ENCODE assay signal across 33 cellular contexts in genomic region chr19:39205449-39205764, GRCh38. TPM values are rescaled to one million over a fixed set of nuclear protein-coding genes. Genes with fewer than 3 reads are reported as not detected.
"Had no signal": no experiment of that assay in that cellular context is flagged by ENCODE, and none has a peak within 500 bp of the region (broad histone marks: within the 10 kb centered on the region; RNA-seq: fewer than 3 reads in every experiment).

No MANE protein-coding gene starts in this region.

- FAIRE-seq: islet of Langerhans, kidney had no signal

- H2AFZ ChIP-seq: parathyroid adenoma had no signal

- H3K27me3 ChIP-seq: uterus had no signal

- H3K9ac ChIP-seq: parathyroid adenoma had no signal

- DNase-seq: hypothalamus; immature natural killer cell; kidney; left colon; mammary epithelial cell; mesenchymal stem cell; natural killer cell; nephron progenitor cell; psoas muscle; right lobe of liver; stimulated activated CD4-positive, alpha-beta T cell treated with anti-CD3 and anti-CD28 coated beads, Interleukin-1b, Interleukin-23, amount 100 ng/mL, for 48 hours; stimulated activated CD4-positive, alpha-beta T cell treated with anti-CD3 and anti-CD28 coated beads, Interleukin-2, amount 100 ng/mL, for 48 hours; stimulated activated CD4-positive, alpha-beta T cell treated with anti-CD3 and anti-CD28 coated beads, Interleukin-4, amount 100 ng/mL, for 4 hours; stimulated activated CD8-positive, alpha-beta memory T cell treated with anti-CD3 and anti-CD28 coated beads, Interleukin-4, amount 100 ng/mL, for 48 hours; stimulated activated naive CD4-positive, alpha-beta T cell treated with Interleukin-2 at 50 U/mL for 16 hours; stimulated activated naive CD8-positive, alpha-beta T cell treated with anti-CD3 and anti-CD28 coated beads, Interleukin-15, amount 100 ng/mL, for 72 hours; substantia nigra had no signal

- H3K4me3 ChIP-seq: left lung, lower lobe of right lung, psoas muscle, right lobe of liver, smooth muscle cell, tibial nerve, uterus had no signal

- ATAC-seq: left colon; natural killer cell; psoas muscle; right lobe of liver; stimulated activated memory B cell treated with anti-CD40 and anti-IgM and Interleukin-4, amounts not matched to agents 10 μg/mL and 1 μg/mL and 100 μg/mL, for 72 hours; stimulated activated naive CD8-positive, alpha-beta T cell treated with anti-CD3 and anti-CD28 coated beads, Interleukin-15, amount 100 ng/mL, for 72 hours had no signal

- H3K4me1 ChIP-seq: left lung, parathyroid adenoma, psoas muscle, right lobe of liver, tibial nerve, uterus had no signal

- H3K4me2 ChIP-seq: smooth muscle cell had no signal

- H3K79me2 ChIP-seq: parathyroid adenoma had no signal

- H3K36me3 ChIP-seq: left lung, lower lobe of right lung, right lobe of liver, tibial nerve, uterus had no signal

- H3K27ac ChIP-seq: left lung, lower lobe of right lung, parathyroid adenoma, psoas muscle, right lobe of liver, tibial nerve, uterus had no signal

- H3K9me3 ChIP-seq: left lung, lower lobe of right lung, psoas muscle, right lobe of liver, tibial nerve, uterus had no signal

RNA-seq across cellular contexts. Expression of gene SYCN, which starts 1.3 kb away (rescaled TPM):
- total RNA-seq: kidney, left colon, left lung, liver, lower lobe of right lung, mammary epithelial cell, natural killer cell, osteocyte, posterior vena cava, right lobe of liver, skeletal muscle tissue, smooth muscle cell, temporal lobe, ureter, uterus had no signal
- polyA plus RNA-seq: immature natural killer cell, liver, mammary epithelial cell, psoas muscle, smooth muscle cell, thymus had no signal

RNA-seq across cellular contexts. Expression of gene NCCRP1, which starts 8.6 kb away (rescaled TPM):
- total RNA-seq: left colon, left lung, liver, natural killer cell, osteocyte, posterior vena cava, right lobe of liver, skeletal muscle tissue, temporal lobe, tibial nerve, uterus had no signal
- polyA plus RNA-seq: immature natural killer cell, liver had no signal

RNA-seq across cellular contexts. Expression of gene IFNL3, which starts 39.4 kb away (rescaled TPM):
- total RNA-seq: kidney, left colon, left lung, liver, lower lobe of right lung, mammary epithelial cell, mucosa of gallbladder, natural killer cell, osteocyte, posterior vena cava, psoas muscle, right lobe of liver, skeletal muscle tissue, smooth muscle cell, temporal lobe, tibial nerve, ureter, uterus had no signal
- polyA plus RNA-seq: immature natural killer cell, liver, mammary epithelial cell, psoas muscle had no signal

RNA-seq across cellular contexts. Expression of gene IFNL4, which starts 43.2 kb away (rescaled TPM):
- total RNA-seq: kidney, left colon, left lung, liver, lower lobe of right lung, mammary epithelial cell, mucosa of gallbladder, natural killer cell, osteocyte, posterior vena cava, psoas muscle, right lobe of liver, skeletal muscle tissue, smooth muscle cell, temporal lobe, tibial nerve, ureter had no signal
- polyA plus RNA-seq: liver, mammary epithelial cell, psoas muscle had no signal
